In the genomic region with DNA sequence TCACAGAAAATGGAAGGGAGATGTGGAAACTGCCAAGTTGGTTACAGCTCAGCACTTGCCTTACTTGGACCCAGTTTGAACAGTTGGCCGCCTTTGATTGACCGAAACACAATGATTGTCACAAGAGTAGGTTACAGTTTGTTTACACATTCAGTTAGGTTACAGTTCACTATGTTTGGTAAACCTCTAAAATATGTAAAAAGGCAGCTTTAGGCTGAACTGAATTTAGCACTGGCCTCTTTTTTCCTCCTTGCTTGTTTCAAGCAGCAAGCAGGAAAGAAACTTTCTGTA, we compare ENCODE assay signal across 40 cellular contexts.
"Had no signal": no experiment of that assay in that cellular context is flagged by ENCODE, and none has a peak within 500 bp of the region (broad histone marks: within the 10 kb centered on the region; RNA-seq: fewer than 3 reads in every experiment).

No MANE protein-coding gene starts in this region.

- H3K4me1 Mint-ChIP-seq: activated naive CD8-positive, alpha-beta T cell treated with anti-CD3 and anti-CD28 coated beads, Interleukin-2, amount 10 ng/mL, durations not matched to agents 7 days and 5 days; brain had no signal

- ATAC-seq: activated naive CD4-positive, alpha-beta T cell treated with anti-CD3 and anti-CD28 coated beads, Interleukin-2, amount 50 U/mL, for 72 hours; activated naive CD8-positive, alpha-beta T cell treated with anti-CD3 and anti-CD28 coated beads, Interleukin-2, amount 50 U/mL, for 24 hours; activated T-cell treated with anti-CD3 and anti-CD28 coated beads, Interleukin-2, amount 50 U/mL, for 4 hours; activated T-cell treated with anti-CD3 and anti-CD28 coated beads, Interleukin-2, amount 50 U/mL, for 72 hours; activated T-helper 17 cell treated with anti-CD3 and anti-CD28 coated beads, Interleukin-2, amount 50 U/mL, for 72 hours; body of pancreas had no signal

- H3K36me3 Mint-ChIP-seq: activated naive CD4-positive, alpha-beta T cell treated with anti-CD3 and anti-CD28 coated beads, Interleukin-2, amount 50 U/mL, for 24 hours; activated naive CD8-positive, alpha-beta T cell treated with anti-CD3 and anti-CD28 coated beads, Interleukin-2, amount 10 ng/mL, durations not matched to agents 7 days and 5 days; brain had no signal

- H3K9me3 ChIP-seq: adrenal gland, body of pancreas, breast epithelium had no signal

- H3K4me3 ChIP-seq: adrenal gland, ascending aorta, body of pancreas, breast epithelium, cardiac muscle cell had no signal

- FAIRE-seq: astrocyte, bronchial epithelial cell had no signal

- H3K36me3 ChIP-seq: adrenal gland, ascending aorta, brain microvascular endothelial cell, cardiac muscle cell had no signal

- H3K27ac ChIP-seq: adrenal gland, ascending aorta, body of pancreas, brain microvascular endothelial cell, breast epithelium, cardiac muscle cell had no signal

- H3K4me3 Mint-ChIP-seq: activated naive CD4-positive, alpha-beta T cell treated with anti-CD3 and anti-CD28 coated beads for 36 hours; activated naive CD4-positive, alpha-beta T cell treated with anti-CD3 and anti-CD28 coated beads, Interleukin-2, amount 10 ng/mL, durations not matched to agents 7 days and 5 days; activated naive CD4-positive, alpha-beta T cell treated with anti-CD3 and anti-CD28 coated beads, Interleukin-2, amount 50 U/mL, for 24 hours; activated naive CD8-positive, alpha-beta T cell; activated naive CD8-positive, alpha-beta T cell treated with anti-CD3 and anti-CD28 coated beads for 36 hours; activated naive CD8-positive, alpha-beta T cell treated with anti-CD3 and anti-CD28 coated beads, Interleukin-2, amount 10 ng/mL, durations not matched to agents 7 days and 5 days; activated naive CD8-positive, alpha-beta T cell treated with anti-CD3 and anti-CD28 coated beads, Interleukin-2, amount 50 U/mL, for 24 hours; activated T-cell treated with anti-CD3 and anti-CD28 coated beads, Interleukin-2, amount 50 U/mL, for 24 hours; activated T-cell treated with anti-CD3 and anti-CD28 coated beads, Interleukin-2, amount 50 U/mL, for 4 hours; activated T-cell treated with anti-CD3 and anti-CD28 coated beads, Interleukin-2, amount 50 U/mL, for 72 hours; activated T-helper 1 cell treated with anti-CD3 and anti-CD28 coated beads, Interleukin-12 subunit alpha, Interleukin-12 subunit beta, Interleukin-2, Interleukin-4 antibody, amounts not matched to agents 30 ng/mL and 10 ng/mL and 1 ng/mL, durations not matched to agents 14 hours and 24 hours and 36 hours; activated T-helper 17 cell treated with anti-CD3 and anti-CD28 coated beads, Interleukin-2, amount 50 U/mL, for 72 hours; brain; central memory CD8-positive, alpha-beta T cell had no signal

- H3K27me3 ChIP-seq: ascending aorta, body of pancreas, brain microvascular endothelial cell, breast epithelium, cardiac muscle cell had no signal

- H3K27ac Mint-ChIP-seq: activated naive CD4-positive, alpha-beta T cell treated with anti-CD3 and anti-CD28 coated beads for 36 hours; activated naive CD4-positive, alpha-beta T cell treated with anti-CD3 and anti-CD28 coated beads, Interleukin-2, amount 10 ng/mL, durations not matched to agents 7 days and 5 days; activated naive CD4-positive, alpha-beta T cell treated with anti-CD3 and anti-CD28 coated beads, Interleukin-2, amount 50 U/mL, for 24 hours; activated naive CD4-positive, alpha-beta T cell treated with anti-CD3 and anti-CD28 coated beads, Interleukin-2, amount 50 U/mL, for 72 hours; activated naive CD8-positive, alpha-beta T cell; activated naive CD8-positive, alpha-beta T cell treated with anti-CD3 and anti-CD28 coated beads for 36 hours; activated naive CD8-positive, alpha-beta T cell treated with anti-CD3 and anti-CD28 coated beads, Interleukin-2, amount 10 ng/mL, durations not matched to agents 7 days and 5 days; activated naive CD8-positive, alpha-beta T cell treated with anti-CD3 and anti-CD28 coated beads, Interleukin-2, amount 50 U/mL, for 24 hours; activated T-cell treated with anti-CD3 and anti-CD28 coated beads, Interleukin-2, amount 50 U/mL, for 24 hours; activated T-cell treated with anti-CD3 and anti-CD28 coated beads, Interleukin-2, amount 50 U/mL, for 72 hours; activated T-helper 1 cell treated with anti-CD3 and anti-CD28 coated beads, Interleukin-12 subunit alpha, Interleukin-12 subunit beta, Interleukin-2, Interleukin-4 antibody, amounts not matched to agents 30 ng/mL and 10 ng/mL and 1 ng/mL, durations not matched to agents 14 hours and 24 hours and 36 hours; activated T-helper 17 cell treated with anti-CD3 and anti-CD28 coated beads, Interleukin-2, amount 50 U/mL, for 72 hours; activated T-helper 2 cell treated with anti-CD3 and anti-CD28 coated beads, Interferon-gamma antibody, Interleukin-2, Interleukin-4, amounts not matched to agents 10 μg/mL and 5 μg/mL and 100 μg/mL, durations not matched to agents 14 hours and 24 hours and 36 hours had no signal

- H3K4me1 ChIP-seq: adrenal gland, ascending aorta, body of pancreas, breast epithelium had no signal

- DNase-seq: activated effector memory CD4-positive, alpha-beta T cell treated with anti-CD3 and anti-CD28 coated beads, Interleukin-2, amount 50 U/mL, for 16 hours; activated effector memory CD4-positive, alpha-beta T cell treated with Interleukin-2 at 50 U/mL for 16 hours; activated gamma-delta T cell; activated gamma-delta T cell treated with Interleukin-2 at 50 U/mL for 16 hours; activated naive CD4-positive, alpha-beta T cell; activated naive CD4-positive, alpha-beta T cell treated with anti-CD3 and anti-CD28 coated beads for 36 hours; activated naive CD4-positive, alpha-beta T cell treated with anti-CD3 and anti-CD28 coated beads, Interleukin-2, amount 10 ng/mL, durations not matched to agents 7 days and 5 days; activated naive CD4-positive, alpha-beta T cell treated with anti-CD3 and anti-CD28 coated beads, Interleukin-2, amount 50 U/mL, for 16 hours; activated naive CD4-positive, alpha-beta T cell treated with Interleukin-2 at 50 U/mL for 16 hours; activated naive CD8-positive, alpha-beta T cell treated with anti-CD3 and anti-CD28 coated beads for 36 hours; activated naive CD8-positive, alpha-beta T cell treated with anti-CD3 and anti-CD28 coated beads, Interleukin-2, amount 10 ng/mL, durations not matched to agents 7 days and 5 days; activated naive CD8-positive, alpha-beta T cell treated with anti-CD3 and anti-CD28 coated beads, Interleukin-2, amount 50 U/mL, for 24 hours; activated T-cell treated with anti-CD3 and anti-CD28 coated beads, Interleukin-2, amount 50 U/mL, for 1 hour; activated T-cell treated with anti-CD3 and anti-CD28 coated beads, Interleukin-2, amount 50 U/mL, for 24 hours; activated T-cell treated with anti-CD3 and anti-CD28 coated beads, Interleukin-2, amount 50 U/mL, for 4 hours; activated T-cell treated with anti-CD3 and anti-CD28 coated beads, Interleukin-2, amount 50 U/mL, for 48 hours; activated T-cell treated with anti-CD3 and anti-CD28 coated beads, Interleukin-2, amount 50 U/mL, for 72 hours; adrenal gland; amniotic stem cell; amygdala; anterior cingulate cortex; aorta; body of pancreas; brain microvascular endothelial cell; caudate nucleus; central memory CD4-positive, alpha-beta T cell; cerebellar nuclear complex had no signal

- H3K9me3 Mint-ChIP-seq: activated naive CD8-positive, alpha-beta T cell treated with anti-CD3 and anti-CD28 coated beads, Interleukin-2, amount 50 U/mL, for 24 hours; central memory CD8-positive, alpha-beta T cell had no signal

- H3K27me3 Mint-ChIP-seq: activated naive CD4-positive, alpha-beta T cell treated with anti-CD3 and anti-CD28 coated beads, Interleukin-2, amount 50 U/mL, for 24 hours; activated naive CD8-positive, alpha-beta T cell; activated naive CD8-positive, alpha-beta T cell treated with anti-CD3 and anti-CD28 coated beads for 36 hours; activated naive CD8-positive, alpha-beta T cell treated with anti-CD3 and anti-CD28 coated beads, Interleukin-2, amount 50 U/mL, for 24 hours; activated T-cell treated with anti-CD3 and anti-CD28 coated beads, Interleukin-2, amount 50 U/mL, for 24 hours; activated T-helper 17 cell treated with anti-CD3 and anti-CD28 coated beads, Interleukin-2, amount 50 U/mL, for 72 hours; central memory CD8-positive, alpha-beta T cell had no signal
